12 cellular contexts compared by ENCODE assay signal in genomic region chr9:110114888-110115259, GRCh38.
DNase-seq lines count a peak whose midpoint lies in the region; ATAC-seq and TF ChIP-seq lines count a peak whose summit lies in the region.
"Had no signal": no experiment of that assay in that cellular context is flagged by ENCODE, and none has a peak within 500 bp of the region (broad histone marks: within the 10 kb centered on the region; RNA-seq: fewer than 3 reads in every experiment).

No MANE protein-coding gene starts in this region.

- no peak overlapping the region for H3K4me3 ChIP-seq in DND-41 (ENCODE audit: low read depth in 1 of 2, low read length in 2 of 2)
- H3K4me3 ChIP-seq in brain microvascular endothelial cell (ENCODE audit: low read depth, low read length) = no peak overlapping the region
- no peak overlapping the region for H3K4me3 ChIP-seq in CD4-positive, alpha-beta memory T cell (ENCODE audit: low read length in 2 of 2)
- H3K4me3 ChIP-seq: mucosa of descending colon had no signal

- H3K9ac ChIP-seq in DND-41 (ENCODE audit: low read depth, low read length) = no peak overlapping the region

- no peak for ATAC-seq in DND-41 (ENCODE audit: insufficient read depth, low read depth)
- ATAC-seq: mucosa of descending colon; stimulated activated effector memory CD8-positive, alpha-beta T cell treated with anti-CD3 and anti-CD28 coated beads, Interleukin-12 subunit alpha, Interleukin-12 subunit beta, amount 100 ng/mL, for 72 hours had no signal

- TF ChIP-seq CTCF in DND-41 (IDR thresholded peaks at IDR 0.05; ENCODE audit: borderline replicate concordance, extremely low read depth, low read length, poor library complexity, severe bottlenecking) (no peak), brain microvascular endothelial cell (IDR thresholded peaks at IDR 0.05; ENCODE audit: low read depth, low read length, missing control alignments) (peak; percentile 12), osteocyte (IDR thresholded peaks at IDR 0.05) (no peak)

- H3K4me1 Mint-ChIP-seq in osteocyte (ENCODE audit: unreplicated experiment) = peaks cover 42% of the 10 kb centered on the region
- peaks cover 0 to 3% (median 0%) of the 10 kb centered on the region in 4 donors for H3K4me1 Mint-ChIP-seq in CD4-positive, alpha-beta memory T cell
- H3K4me1 Mint-ChIP-seq: stimulated activated effector memory CD8-positive, alpha-beta T cell treated with anti-CD3 and anti-CD28 coated beads, Interleukin-12 subunit alpha, Interleukin-12 subunit beta, amount 100 ng/mL, for 72 hours had no signal

- H3K79me2 ChIP-seq in DND-41 (ENCODE audit: insufficient read depth, low read length) = peaks cover 98% of the 10 kb centered on the region

- H3K27ac ChIP-seq in DND-41 (ENCODE audit: low read length) = peak overlapping the region; percentile 54; the same call in 1 of the 2 replicates
- H3K27ac ChIP-seq in brain microvascular endothelial cell = peak overlapping the region; percentile 94
- H3K27ac ChIP-seq in CD4-positive, alpha-beta memory T cell (ENCODE audit: low read depth, low read length) = no peak overlapping the region

- no peaks in the 10 kb centered on the region for H3K27me3 Mint-ChIP-seq in osteocyte (ENCODE audit: unreplicated experiment)
- H3K27me3 Mint-ChIP-seq in CD4-positive, alpha-beta memory T cell = no peaks in the 10 kb centered on the region

- in situ Hi-C loops in brain microvascular endothelial cell (cut with HindIII; ENCODE audit: low pct_ligation_motif_present, low sequenced_read_pairs) = no loop called here

- no peak overlapping the region for H3K4me3 Mint-ChIP-seq in osteocyte (ENCODE audit: unreplicated experiment)
- no peak overlapping the region for H3K4me3 Mint-ChIP-seq in CD4-positive, alpha-beta memory T cell
- H3K4me3 Mint-ChIP-seq: stimulated activated effector memory CD8-positive, alpha-beta T cell treated with anti-CD3 and anti-CD28 coated beads, Interleukin-12 subunit alpha, Interleukin-12 subunit beta, amount 100 ng/mL, for 72 hours had no signal

- H3K27me3 ChIP-seq in DND-41 (ENCODE audit: insufficient read depth, low read length, poor library complexity) (no peaks in the 10 kb centered on the region), brain microvascular endothelial cell (replicated peaks) (no peaks in the 10 kb centered on the region)
- no peaks in the 10 kb centered on the region for H3K27me3 ChIP-seq in CD4-positive, alpha-beta memory T cell (ENCODE audit: insufficient read depth, low read length)
- H3K27me3 ChIP-seq: breast epithelium had no signal

- no peak overlapping the region for H2AFZ ChIP-seq in DND-41 (ENCODE audit: low read depth, low read length)

- H3K4me2 ChIP-seq in DND-41 (ENCODE audit: insufficient read depth, low read length) = no peak overlapping the region

- POLR2A ChIA-PET in CD4-positive, alpha-beta memory T cell (lab: Charles Lee; ENCODE audit: partially characterized antibody) = no interaction called here

- CTCF ChIA-PET in CD4-positive, alpha-beta memory T cell (lab: Charles Lee; ENCODE audit: partially characterized antibody) = interaction anchor here (1.1 kb wide), 1 partner anchor 227 kb away, joined by 3 read pairs; no protein-coding TSS in a partner anchor

- no peaks in the 10 kb centered on the region for H3K9me3 ChIP-seq in DND-41 (ENCODE audit: insufficient read depth, low read length, severe bottlenecking)
- H3K9me3 ChIP-seq in CD4-positive, alpha-beta memory T cell (ENCODE audit: control insufficient read depth in 1 of 2, low read length in 2 of 2) = no peaks in the 10 kb centered on the region
- H3K9me3 ChIP-seq: breast epithelium, mucosa of descending colon had no signal

- peaks cover 26% of the 10 kb centered on the region for H3K36me3 ChIP-seq in DND-41 (ENCODE audit: insufficient read depth, low read length)
- H3K36me3 ChIP-seq in brain microvascular endothelial cell (replicated peaks) = peaks cover 14% of the 10 kb centered on the region
- no peaks in the 10 kb centered on the region for H3K36me3 ChIP-seq in CD4-positive, alpha-beta memory T cell (ENCODE audit: insufficient read depth, low read length)
- H3K36me3 ChIP-seq: breast epithelium had no signal

- no peaks in the 10 kb centered on the region for H3K36me3 Mint-ChIP-seq in osteocyte (ENCODE audit: unreplicated experiment)
- H3K36me3 Mint-ChIP-seq in CD4-positive, alpha-beta memory T cell = peaks cover 0 to 4% of the 10 kb centered on the region in 2 donors
- H3K36me3 Mint-ChIP-seq: stimulated activated effector memory CD8-positive, alpha-beta T cell treated with anti-CD3 and anti-CD28 coated beads, Interleukin-12 subunit alpha, Interleukin-12 subunit beta, amount 100 ng/mL, for 72 hours had no signal

- peak overlapping the region; percentile 94 for H3K27ac Mint-ChIP-seq in osteocyte (ENCODE audit: unreplicated experiment)
- H3K27ac Mint-ChIP-seq in CD4-positive, alpha-beta memory T cell = no peak overlapping the region
- H3K27ac Mint-ChIP-seq: stimulated activated effector memory CD8-positive, alpha-beta T cell treated with anti-CD3 and anti-CD28 coated beads, Interleukin-12 subunit alpha, Interleukin-12 subunit beta, amount 100 ng/mL, for 72 hours had no signal

- peaks cover 41% of the 10 kb centered on the region for H4K20me1 ChIP-seq in DND-41 (ENCODE audit: insufficient read depth, low read length)

- intact Hi-C loops in CD4-positive, alpha-beta memory T cell (cut with micrococcal nuclease) = no loop called here

- no peaks in the 10 kb centered on the region; the same call in 1 of the 2 replicates for H3K4me1 ChIP-seq in DND-41 (ENCODE audit: insufficient read depth, low read length)
- no peaks in the 10 kb centered on the region for H3K4me1 ChIP-seq in CD4-positive, alpha-beta memory T cell (ENCODE audit: insufficient read depth, low read length)
- H3K4me1 ChIP-seq: breast epithelium had no signal

- DNase-seq in DND-41 (no peak), brain microvascular endothelial cell (no peak), iPS DF 4.7 (ENCODE audit: extremely low read depth, low spot score) (peak; percentile 87), osteocyte (ENCODE audit: extremely low spot score, unreplicated experiment) (no peak), NCI-H2171 (lab: John Stamatoyannopoulos, UW) (no peak), NCI-H345 treated with DMSO at 0.1 percent for 48 hours (lab: John Stamatoyannopoulos, UW; ENCODE audit: unreplicated experiment) (no peak), DMS79 (lab: John Stamatoyannopoulos, UW) (no peak)
- DNase-seq in CD4-positive, alpha-beta memory T cell = no peak
- DNase-seq: mucosa of descending colon, NCI-H2227 treated with DMSO at 0.1 percent for 48 hours had no signal

- H3K9me3 Mint-ChIP-seq in osteocyte (ENCODE audit: unreplicated experiment) = no peaks in the 10 kb centered on the region
- no peaks in the 10 kb centered on the region for H3K9me3 Mint-ChIP-seq in CD4-positive, alpha-beta memory T cell
- H3K9me3 Mint-ChIP-seq: stimulated activated effector memory CD8-positive, alpha-beta T cell treated with anti-CD3 and anti-CD28 coated beads, Interleukin-12 subunit alpha, Interleukin-12 subunit beta, amount 100 ng/mL, for 72 hours had no signal
